Comparison of ENCODE assay signal across 8 cellular contexts in genomic region chr13:39051157-39051556, GRCh38.
DNase-seq lines count a peak whose midpoint lies in the region; ATAC-seq, FAIRE-seq and TF ChIP-seq lines count a peak whose summit lies in the region.

No MANE protein-coding gene starts in this region.

- no peak overlapping the region for H3K4me3 Mint-ChIP-seq in activated naive CD4-positive, alpha-beta T cell treated with anti-CD3 and anti-CD28 coated beads, Interleukin-2, amount 10 ng/mL, durations not matched to agents 7 days and 5 days

- peak; percentile 45 for DNase-seq in SW480 (ENCODE audit: low spot score)
- DNase-seq in iris pigment epithelial cell (ENCODE audit: low read depth): peak; percentile 49
- DNase-seq in activated naive CD4-positive, alpha-beta T cell treated with anti-CD3 and anti-CD28 coated beads, Interleukin-2, amount 10 ng/mL, durations not matched to agents 7 days and 5 days: no peak
- no peak for DNase-seq in activated CD4-positive, alpha-beta T cell treated with anti-CD3 and anti-CD28 coated beads, Interleukin-2, amount 50 U/mL, for 48 hours
- no peak for DNase-seq in RCC 7860 (ENCODE audit: low spot score)

- peaks cover 14% of the 10 kb centered on the region for H3K36me3 Mint-ChIP-seq in activated naive CD4-positive, alpha-beta T cell treated with anti-CD3 and anti-CD28 coated beads, Interleukin-2, amount 10 ng/mL, durations not matched to agents 7 days and 5 days

- TF ChIP-seq CTCF in LNCAP (IDR thresholded peaks at IDR 0.05): peak; percentile 53

- H3K9me3 Mint-ChIP-seq in activated naive CD4-positive, alpha-beta T cell treated with anti-CD3 and anti-CD28 coated beads, Interleukin-2, amount 10 ng/mL, durations not matched to agents 7 days and 5 days: peaks cover 4% of the 10 kb centered on the region

- H3K27ac Mint-ChIP-seq in activated naive CD4-positive, alpha-beta T cell treated with anti-CD3 and anti-CD28 coated beads, Interleukin-2, amount 10 ng/mL, durations not matched to agents 7 days and 5 days: no peak overlapping the region

- H3K4me1 Mint-ChIP-seq in activated naive CD4-positive, alpha-beta T cell treated with anti-CD3 and anti-CD28 coated beads, Interleukin-2, amount 10 ng/mL, durations not matched to agents 7 days and 5 days: no peaks in the 10 kb centered on the region

- peak; percentile 88 for FAIRE-seq in G401.6 (lab: Jason Lieb, UNC)
- FAIRE-seq in RCC 7860 (lab: Jason Lieb, UNC): no peak

- CTCF ChIA-PET in activated naive CD4-positive, alpha-beta T cell treated with anti-CD3 and anti-CD28 coated beads, Interleukin-2, amount 10 ng/mL, durations not matched to agents 7 days and 5 days (lab: Charles Lee): interaction anchor here (1.0 to 2.2 kb wide), 8 partner anchors 93 to 565 kb away, joined by 3 to 18 read pairs (median 4); partner anchors contain the start of gene LHFPL6

- H3K27me3 Mint-ChIP-seq in activated naive CD4-positive, alpha-beta T cell treated with anti-CD3 and anti-CD28 coated beads, Interleukin-2, amount 10 ng/mL, durations not matched to agents 7 days and 5 days: no peaks in the 10 kb centered on the region

- ATAC-seq in GM21723 (IDR thresholded peaks at IDR 0.05; ENCODE audit: unreplicated experiment): no peak

Comparison
In these comparisons a context has a peak if more than half of its experiments do, and no peak if none do; other contexts are left out.
1. DNase-seq: peak in SW480 (single experiment) and iris pigment epithelial cell (single experiment); none in activated naive CD4-positive, alpha-beta T cell treated with anti-CD3 and anti-CD28 coated beads, Interleukin-2, amount 10 ng/mL, durations not matched to agents 7 days and 5 days (single experiment), activated CD4-positive, alpha-beta T cell treated with anti-CD3 and anti-CD28 coated beads, Interleukin-2, amount 50 U/mL, for 48 hours (0 of 2) and RCC 7860 (single experiment).